ENCODE assay signal across 1 cellular context in genomic region chr13:73070451-73070850, GRCh38.
TF ChIP-seq lines count a peak whose summit lies in the region.

No MANE protein-coding gene starts in this region.

TF ChIP-seq in WTC11, 78 proteins besides CTCF, POLR2A, EP300 and RAD21 (continued from another document):
- TF ChIP-seq E2F4 (CRISPR knock-in tag; IDR thresholded peaks at IDR 0.05; ENCODE audit: borderline replicate concordance, low read depth): no peak
- no peak for TF ChIP-seq MYBL2 (CRISPR knock-in tag; IDR thresholded peaks at IDR 0.05)
TF ChIP-seq in WTC11: peak in this region for 0.
